In genomic region chr1:81670286-81670685, GRCh38 we compare ENCODE assay signal across 9 cellular contexts.
A peak's percentile ranks its signal among the peaks of the same experiment; 100 is the strongest.
DNase-seq lines count a peak whose midpoint lies in the region; ATAC-seq, FAIRE-seq and TF ChIP-seq lines count a peak whose summit lies in the region.
"Had no signal": no experiment of that assay in that cellular context is flagged by ENCODE, and none has a peak within 500 bp of the region (broad histone marks: within the 10 kb centered on the region; RNA-seq: fewer than 3 reads in every experiment).

No MANE protein-coding gene starts in this region.

- no peaks in the 10 kb centered on the region for H3K9me2 ChIP-seq in Karpas-422 (replicated peaks; ENCODE audit: insufficient read depth, low read length)

- ATAC-seq in esophagus mucosa (peak; percentile 91), GM21717 (IDR thresholded peaks at IDR 0.05; ENCODE audit: unreplicated experiment) (no peak)
- ATAC-seq in stimulated activated effector memory CD8-positive, alpha-beta T cell treated with anti-CD3 and anti-CD28 coated beads, Interleukin-12 subunit alpha, Interleukin-12 subunit beta, amount 100 ng/mL, for 72 hours: no peak

- H3K27ac ChIP-seq in neural progenitor cell (no peak overlapping the region), Karpas-422 (ENCODE audit: low read length) (no peak overlapping the region)

- H3K9ac ChIP-seq in neural progenitor cell (no peak overlapping the region), Karpas-422 (ENCODE audit: low read length) (no peak overlapping the region)

- TF ChIP-seq CTCF in AG10803 (conservative IDR thresholded peaks at IDR 0.05; ENCODE audit: low read length) (no peak), neural progenitor cell (IDR thresholded peaks at IDR 0.05) (no peak)

- H3K27me3 ChIP-seq in neural progenitor cell (no peaks in the 10 kb centered on the region), Karpas-422 (ENCODE audit: low read length) (no peaks in the 10 kb centered on the region)

- peaks cover 2% of the 10 kb centered on the region for H3K27me3 Mint-ChIP-seq in neural progenitor cell (ENCODE audit: insufficient read depth, low read depth)

- H3K9me3 ChIP-seq in neural progenitor cell (ENCODE audit: low read depth) (no peaks in the 10 kb centered on the region), Karpas-422 (ENCODE audit: low read length) (peaks cover 6% of the 10 kb centered on the region)

- H3K4me1 ChIP-seq in neural progenitor cell: no peaks in the 10 kb centered on the region
- H3K4me1 ChIP-seq in Karpas-422 (ENCODE audit: low read length): no peaks in the 10 kb centered on the region

- H3K4me3 Mint-ChIP-seq in neural progenitor cell: no peak overlapping the region
- no peak overlapping the region for H3K4me3 Mint-ChIP-seq in stimulated activated effector memory CD8-positive, alpha-beta T cell treated with anti-CD3 and anti-CD28 coated beads, Interleukin-12 subunit alpha, Interleukin-12 subunit beta, amount 100 ng/mL, for 72 hours

- FAIRE-seq in GM19239 (lab: Jason Lieb, UNC): no peak

- H4K20me1 ChIP-seq in neural progenitor cell (ENCODE audit: low read depth) (no peaks in the 10 kb centered on the region), Karpas-422 (ENCODE audit: insufficient read depth, low read depth, low read length) (no peaks in the 10 kb centered on the region)

- H3K79me2 ChIP-seq in neural progenitor cell (ENCODE audit: low read depth) (no peaks in the 10 kb centered on the region), Karpas-422 (ENCODE audit: low read length) (no peaks in the 10 kb centered on the region)

- no peaks in the 10 kb centered on the region for H3K9me3 Mint-ChIP-seq in neural progenitor cell
- H3K9me3 Mint-ChIP-seq in stimulated activated effector memory CD8-positive, alpha-beta T cell treated with anti-CD3 and anti-CD28 coated beads, Interleukin-12 subunit alpha, Interleukin-12 subunit beta, amount 100 ng/mL, for 72 hours: peaks cover 5% of the 10 kb centered on the region

- H3K4me3 ChIP-seq in AG10803 (ENCODE audit: low read length) (no peak overlapping the region), neural progenitor cell (no peak overlapping the region), Karpas-422 (ENCODE audit: low read length) (no peak overlapping the region)

- no peaks in the 10 kb centered on the region for H3K36me3 Mint-ChIP-seq in neural progenitor cell
- no peaks in the 10 kb centered on the region for H3K36me3 Mint-ChIP-seq in stimulated activated effector memory CD8-positive, alpha-beta T cell treated with anti-CD3 and anti-CD28 coated beads, Interleukin-12 subunit alpha, Interleukin-12 subunit beta, amount 100 ng/mL, for 72 hours

- peak; percentile 83 for DNase-seq in AG10803 (ENCODE audit: low read depth)
- peak; percentile 36 for DNase-seq in NCI-H1436 treated with DMSO at 0.1 percent for 48 hours (lab: John Stamatoyannopoulos, UW)
- DNase-seq in neural progenitor cell (ENCODE audit: low spot score): no peak
- no peak for DNase-seq in Karpas-422
- DNase-seq in GM19239 (ENCODE audit: insufficient read length, low spot score): no peak
- no peak for DNase-seq in stimulated activated effector memory CD8-positive, alpha-beta T cell treated with anti-CD3 and anti-CD28 coated beads, Interleukin-12 subunit alpha, Interleukin-12 subunit beta, amount 100 ng/mL, for 72 hours (ENCODE audit: low spot score in 2 of 2)
- DNase-seq: activated CD4-positive, alpha-beta T cell treated with anti-CD3 and anti-CD28 coated beads for 4 hours had no signal

- H3K36me3 ChIP-seq in neural progenitor cell (no peaks in the 10 kb centered on the region), Karpas-422 (ENCODE audit: insufficient read depth, low read length) (no peaks in the 10 kb centered on the region)

- H3F3A ChIP-seq in neural progenitor cell (ENCODE audit: low read depth): no peaks in the 10 kb centered on the region

- peaks cover 14% of the 10 kb centered on the region for H3K4me1 Mint-ChIP-seq in neural progenitor cell
- H3K4me1 Mint-ChIP-seq in stimulated activated effector memory CD8-positive, alpha-beta T cell treated with anti-CD3 and anti-CD28 coated beads, Interleukin-12 subunit alpha, Interleukin-12 subunit beta, amount 100 ng/mL, for 72 hours: no peaks in the 10 kb centered on the region

- H3K27ac Mint-ChIP-seq in neural progenitor cell: peak overlapping the region; percentile 18
- no peak overlapping the region for H3K27ac Mint-ChIP-seq in stimulated activated effector memory CD8-positive, alpha-beta T cell treated with anti-CD3 and anti-CD28 coated beads, Interleukin-12 subunit alpha, Interleukin-12 subunit beta, amount 100 ng/mL, for 72 hours

- no peak overlapping the region for H2AFZ ChIP-seq in neural progenitor cell (replicated peaks)
- no peak overlapping the region for H2AFZ ChIP-seq in Karpas-422 (ENCODE audit: low read length)

- H3K4me2 ChIP-seq in neural progenitor cell (no peak overlapping the region), Karpas-422 (ENCODE audit: low read depth, low read length, poor library complexity, severe bottlenecking) (no peak overlapping the region)

Comparison
In these comparisons a context has a peak if more than half of its experiments do, and no peak if none do; other contexts are left out.
1. DNase-seq: peak in AG10803 (single experiment) and NCI-H1436 treated with DMSO at 0.1 percent for 48 hours (single experiment); none in neural progenitor cell (single experiment), Karpas-422 (single experiment), GM19239 (single experiment) and stimulated activated effector memory CD8-positive, alpha-beta T cell treated with anti-CD3 and anti-CD28 coated beads, Interleukin-12 subunit alpha, Interleukin-12 subunit beta, amount 100 ng/mL, for 72 hours (0 of 2).